ENCODE assay signal across 8 cellular contexts in genomic region chr15:38563723-38564519, GRCh38. TPM values are rescaled to one million over a fixed set of nuclear protein-coding genes. Genes with fewer than 3 reads are reported as not detected.
DNase-seq lines count a peak whose midpoint lies in the region; ATAC-seq and TF ChIP-seq lines count a peak whose summit lies in the region.

No MANE protein-coding gene starts in this region.

- H3K9me3 ChIP-seq in esophagus (ENCODE audit: control insufficient read depth in 2 of 2, insufficient read depth in 1 of 2, low read depth in 1 of 2, low read length in 1 of 2), result no peaks in the 10 kb centered on the region

- H3K27ac ChIP-seq in 22Rv1, result no peak overlapping the region
- H3K27ac ChIP-seq in esophagus (ENCODE audit: low read depth in 2 of 2, low read length in 1 of 2), result peak overlapping the region; percentile 15 to 66

- DNase-seq in NCI-H460 (ENCODE audit: extremely low read depth, low read depth) (peak; percentile 32), myocyte (ENCODE audit: low read depth) (peak; percentile 57)
- peak; percentile 96 for DNase-seq in activated CD8-positive, alpha-beta memory T cell treated with anti-CD3 and anti-CD28 coated beads, Interleukin-2, amount 50 U/mL, for 48 hours
- peak; percentile 80 for DNase-seq in stimulated activated CD8-positive, alpha-beta memory T cell treated with anti-CD3 and anti-CD28 coated beads, Interleukin-7, amount 100 ng/mL, for 48 hours (ENCODE audit: extremely low read depth in 1 of 2, low read depth in 1 of 2)

- H3K27me3 ChIP-seq in esophagus (ENCODE audit: control insufficient read depth in 1 of 2, insufficient read depth in 2 of 2, low read length in 2 of 2), result no peaks in the 10 kb centered on the region

- ATAC-seq in GM18505 (IDR thresholded peaks at IDR 0.05; ENCODE audit: unreplicated experiment) (peak; percentile 63), HG02973 (IDR thresholded peaks at IDR 0.05; ENCODE audit: unreplicated experiment) (peak; percentile 64)

- TF ChIP-seq CTCF in 22Rv1 (IDR thresholded peaks at IDR 0.05), result peak; percentile 96

- 8 to 10% methylated on average over 43 to 58 of the region's 59 CpGs for WGBS in esophagus, 2 donors

- peaks cover 7 to 11% of the 10 kb centered on the region in 2 donors for H3K4me1 ChIP-seq in esophagus (ENCODE audit: control insufficient read depth in 2 of 2, insufficient read depth in 2 of 2, low read length in 1 of 2)

- peak; percentile 34 for TF ChIP-seq POLR2A in GM18505 (IDR thresholded peaks at IDR 0.05; ENCODE audit: borderline replicate concordance, extremely low read depth, insufficient read depth, insufficient read length)

- no peaks in the 10 kb centered on the region for H3K36me3 ChIP-seq in esophagus (ENCODE audit: control insufficient read depth in 2 of 2, insufficient read depth in 2 of 2, low read length in 1 of 2)

- peak overlapping the region; percentile 73 to 77 for H3K4me3 ChIP-seq in esophagus (ENCODE audit: low read depth in 1 of 2, low read length in 2 of 2)

RNA-seq across cellular contexts. Expression of gene RASGRP1, which starts 0.7 kb away (rescaled TPM):
- 0.06 and 0.27 TPM in 2 replicates for total RNA-seq in NCI-H460 (2014; rRNA removed; shearing (Covaris generic))
- polyA plus RNA-seq in NCI-H460 (2014; cell fraction: nucleus; rRNA removed), result 0.10 and 0.29 TPM in 2 replicates
- polyA plus RNA-seq in esophagus, result 1 to 10 TPM; 2.5 to 4.0 TPM
- total RNA-seq in myocyte, result 0.05 and 0.27 TPM in 2 replicates
- 0.05 TPM for polyA plus RNA-seq in myocyte (2012)

Comparison
In these comparisons a context has a peak if more than half of its experiments do, and no peak if none do; other contexts are left out.
1. DNase-seq: peak in every context shown above with its lines; median percentile 96 in activated CD8-positive, alpha-beta memory T cell treated with anti-CD3 and anti-CD28 coated beads, Interleukin-2, amount 50 U/mL, for 48 hours; 80 in stimulated activated CD8-positive, alpha-beta memory T cell treated with anti-CD3 and anti-CD28 coated beads, Interleukin-7, amount 100 ng/mL, for 48 hours; 57 in myocyte; 32 in NCI-H460.